ENCODE assay signal across 1 cellular context in the genomic region with DNA sequence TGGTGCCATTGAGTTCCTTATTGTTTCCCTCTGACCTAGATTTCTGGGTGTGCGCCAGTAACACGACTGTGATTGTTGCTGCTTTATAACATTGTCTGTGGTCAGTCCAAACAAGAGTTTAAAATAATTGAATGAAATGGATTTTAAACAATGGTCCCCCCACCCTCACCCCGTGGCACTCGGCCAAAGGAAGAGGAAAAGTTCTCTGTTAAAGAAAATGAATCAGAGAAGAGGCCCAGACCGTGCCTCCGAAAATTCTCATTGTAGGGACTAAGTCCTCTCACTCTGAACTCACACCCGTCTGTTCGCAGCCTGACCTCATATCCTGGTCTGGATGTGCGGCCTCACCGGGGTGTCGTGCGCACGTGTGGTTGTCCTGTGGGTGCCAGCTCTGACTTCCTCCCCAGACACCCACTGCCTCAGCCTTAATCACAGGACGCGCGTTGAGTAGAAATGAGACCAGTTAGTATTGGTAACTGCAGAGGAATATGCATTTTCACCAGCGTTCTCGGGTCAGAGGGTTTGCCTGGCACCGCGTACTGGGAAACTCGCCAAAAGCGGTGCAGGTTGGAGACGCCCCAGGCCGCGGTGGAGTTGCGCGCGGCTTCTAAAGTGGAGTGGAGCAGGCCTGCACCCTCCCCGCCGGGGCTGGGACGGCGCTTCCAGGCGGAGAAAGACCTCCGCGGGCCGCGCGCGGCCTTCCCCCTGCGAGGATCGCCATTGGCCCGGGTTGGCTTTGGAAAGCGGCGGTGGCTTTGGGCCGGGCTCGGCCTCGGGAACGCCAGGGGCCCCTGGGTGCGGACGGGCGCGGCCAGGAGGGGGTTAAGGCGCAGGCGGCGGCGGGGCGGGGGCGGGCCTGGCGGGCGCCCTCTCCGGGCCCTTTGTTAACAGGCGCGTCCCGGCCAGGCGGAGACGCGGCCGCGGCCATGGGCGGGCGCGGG.
TF ChIP-seq lines count a peak whose summit lies in the region.

TSS of gene ABL1 (plus strand) at position 884 of the 941 bp plus-strand sequence. CDS start 193 bp downstream, outside the sequence.

TF ChIP-seq in HepG2, 621 proteins besides CTCF, POLR2A, EP300 and RAD21 (continued from another document and continues in another):
- TF ChIP-seq, protein P1, sequence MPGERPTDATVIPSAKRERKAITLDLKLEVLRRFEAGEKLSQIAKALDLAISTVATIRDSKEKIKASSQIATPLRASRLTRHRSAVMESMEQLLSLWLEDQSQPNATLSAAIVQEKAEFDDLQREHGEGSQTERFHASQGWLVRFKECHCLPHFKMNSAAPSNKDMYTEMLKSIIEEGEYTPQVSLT (CRISPR knock-in tag; IDR thresholded peaks at IDR 0.05; ENCODE audit: borderline replicate concordance, low read depth): no peak
- TF ChIP-seq PHF20 (CRISPR knock-in tag; IDR thresholded peaks at IDR 0.05) (peak; percentile 51), NFIB (CRISPR knock-in tag; IDR thresholded peaks at IDR 0.05; ENCODE audit: borderline replicate concordance) (no peak), ZEB1 (IDR thresholded peaks at IDR 0.05; ENCODE audit: insufficient replicate concordance, low read depth) (no peak), JUNB (CRISPR knock-in tag; IDR thresholded peaks at IDR 0.05; ENCODE audit: borderline replicate concordance) (no peak), KDM5A (IDR thresholded peaks at IDR 0.05; ENCODE audit: borderline replicate concordance, low read length) (no peak; the same call in 1 of the 2 replicates), ZBTB4 (CRISPR knock-in tag; IDR thresholded peaks at IDR 0.05; ENCODE audit: borderline replicate concordance) (no peak), TEAD2 (CRISPR knock-in tag; IDR thresholded peaks at IDR 0.05) (no peak), KDM1A (CRISPR knock-in tag; IDR thresholded peaks at IDR 0.05) (no peak), ZSCAN21 (CRISPR knock-in tag; IDR thresholded peaks at IDR 0.05; ENCODE audit: borderline replicate concordance) (no peak), DNMT1 (CRISPR knock-in tag; IDR thresholded peaks at IDR 0.05) (no peak), ZFP36 (IDR thresholded peaks at IDR 0.05; ENCODE audit: borderline replicate concordance, low read depth, low read length, partially characterized antibody) (no peak), ZNF432 (CRISPR knock-in tag; IDR thresholded peaks at IDR 0.05; ENCODE audit: borderline replicate concordance) (no peak), SMARCE1 (IDR thresholded peaks at IDR 0.05; ENCODE audit: borderline replicate concordance) (no peak), ZSCAN30 (CRISPR knock-in tag; IDR thresholded peaks at IDR 0.05) (no peak), EHMT2 (IDR thresholded peaks at IDR 0.05; ENCODE audit: borderline replicate concordance, low read depth, low read length) (no peak), ZNF431 (CRISPR knock-in tag; IDR thresholded peaks at IDR 0.05; ENCODE audit: borderline replicate concordance, low read depth) (no peak), CCAR2 (optimal IDR thresholded peaks at IDR 0.05; ENCODE audit: low read depth, low read length) (no peak), ZFY (CRISPR knock-in tag; IDR thresholded peaks at IDR 0.05) (peak; percentile 97), ZGPAT (CRISPR knock-in tag; IDR thresholded peaks at IDR 0.05) (peak; percentile 58; the same call in 1 of the 2 replicates), ETV5 (CRISPR knock-in tag; IDR thresholded peaks at IDR 0.05; ENCODE audit: borderline replicate concordance) (peak; percentile 39; the same call in 1 of the 2 replicates), ZKSCAN8 (CRISPR knock-in tag; IDR thresholded peaks at IDR 0.05; ENCODE audit: borderline replicate concordance) (no peak), MNT (IDR thresholded peaks at IDR 0.05) (no peak), HMGA1 (CRISPR knock-in tag; conservative IDR thresholded peaks at IDR 0.05) (no peak), NCOA2 (CRISPR knock-in tag; IDR thresholded peaks at IDR 0.05) (no peak), SMYD3 (CRISPR knock-in tag; IDR thresholded peaks at IDR 0.05) (no peak), TSC22D2 (CRISPR knock-in tag; IDR thresholded peaks at IDR 0.05; ENCODE audit: borderline replicate concordance) (peak; percentile 66; the same call in 1 of the 2 replicates), E2F1 (CRISPR knock-in tag; IDR thresholded peaks at IDR 0.05) (0 out of 2 replicates have a peak, but pooled peaks have one; percentile 28), ZNF746 (CRISPR knock-in tag; IDR thresholded peaks at IDR 0.05) (0 out of 2 replicates have a peak, but pooled peaks have one; percentile 30), ZMAT3 (CRISPR knock-in tag; conservative IDR thresholded peaks at IDR 0.05) (0 out of 2 replicates have a peak, but pooled peaks have one; percentile 49), HNF4G (IDR thresholded peaks at IDR 0.05; ENCODE audit: borderline replicate concordance, low read depth, low read length) (no peak), HNF4G (CRISPR knock-in tag; IDR thresholded peaks at IDR 0.05; ENCODE audit: borderline replicate concordance, low read depth) (no peak), ZNF576 (CRISPR knock-in tag; IDR thresholded peaks at IDR 0.05) (no peak), ZNF589 (CRISPR knock-in tag; conservative IDR thresholded peaks at IDR 0.05) (no peak), HNF1B (CRISPR knock-in tag; IDR thresholded peaks at IDR 0.05) (no peak), GTF3A (CRISPR knock-in tag; conservative IDR thresholded peaks at IDR 0.05) (no peak), ZNF546 (CRISPR knock-in tag; conservative IDR thresholded peaks at IDR 0.05) (peak; percentile 74; the same call in 1 of the 2 replicates), ZBTB21 (CRISPR knock-in tag; IDR thresholded peaks at IDR 0.05) (no peak), SRF (IDR thresholded peaks at IDR 0.05; ENCODE audit: low read depth, low read length) (no peak), PITX1 (CRISPR knock-in tag; IDR thresholded peaks at IDR 0.05) (no peak), FOXP1 (IDR thresholded peaks at IDR 0.05) (no peak), FOXP1 (CRISPR knock-in tag; IDR thresholded peaks at IDR 0.05) (no peak), AKAP8 (CRISPR knock-in tag; IDR thresholded peaks at IDR 0.05) (no peak)
- TF ChIP-seq, protein P2, sequence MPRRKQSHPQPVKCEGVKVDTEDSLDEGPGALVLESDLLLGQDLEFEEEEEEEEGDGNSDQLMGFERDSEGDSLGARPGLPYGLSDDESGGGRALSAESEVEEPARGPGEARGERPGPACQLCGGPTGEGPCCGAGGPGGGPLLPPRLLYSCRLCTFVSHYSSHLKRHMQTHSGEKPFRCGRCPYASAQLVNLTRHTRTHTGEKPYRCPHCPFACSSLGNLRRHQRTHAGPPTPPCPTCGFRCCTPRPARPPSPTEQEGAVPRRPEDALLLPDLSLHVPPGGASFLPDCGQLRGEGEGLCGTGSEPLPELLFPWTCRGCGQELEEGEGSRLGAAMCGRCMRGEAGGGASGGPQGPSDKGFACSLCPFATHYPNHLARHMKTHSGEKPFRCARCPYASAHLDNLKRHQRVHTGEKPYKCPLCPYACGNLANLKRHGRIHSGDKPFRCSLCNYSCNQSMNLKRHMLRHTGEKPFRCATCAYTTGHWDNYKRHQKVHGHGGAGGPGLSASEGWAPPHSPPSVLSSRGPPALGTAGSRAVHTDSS (CRISPR knock-in tag; conservative IDR thresholded peaks at IDR 0.05): no peak
- TF ChIP-seq, protein P3, sequence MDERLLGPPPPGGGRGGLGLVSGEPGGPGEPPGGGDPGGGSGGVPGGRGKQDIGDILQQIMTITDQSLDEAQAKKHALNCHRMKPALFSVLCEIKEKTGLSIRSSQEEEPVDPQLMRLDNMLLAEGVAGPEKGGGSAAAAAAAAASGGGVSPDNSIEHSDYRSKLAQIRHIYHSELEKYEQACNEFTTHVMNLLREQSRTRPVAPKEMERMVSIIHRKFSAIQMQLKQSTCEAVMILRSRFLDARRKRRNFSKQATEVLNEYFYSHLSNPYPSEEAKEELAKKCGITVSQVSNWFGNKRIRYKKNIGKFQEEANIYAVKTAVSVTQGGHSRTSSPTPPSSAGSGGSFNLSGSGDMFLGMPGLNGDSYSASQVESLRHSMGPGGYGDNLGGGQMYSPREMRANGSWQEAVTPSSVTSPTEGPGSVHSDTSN (CRISPR knock-in tag; IDR thresholded peaks at IDR 0.05): no peak
- TF ChIP-seq, protein P4, sequence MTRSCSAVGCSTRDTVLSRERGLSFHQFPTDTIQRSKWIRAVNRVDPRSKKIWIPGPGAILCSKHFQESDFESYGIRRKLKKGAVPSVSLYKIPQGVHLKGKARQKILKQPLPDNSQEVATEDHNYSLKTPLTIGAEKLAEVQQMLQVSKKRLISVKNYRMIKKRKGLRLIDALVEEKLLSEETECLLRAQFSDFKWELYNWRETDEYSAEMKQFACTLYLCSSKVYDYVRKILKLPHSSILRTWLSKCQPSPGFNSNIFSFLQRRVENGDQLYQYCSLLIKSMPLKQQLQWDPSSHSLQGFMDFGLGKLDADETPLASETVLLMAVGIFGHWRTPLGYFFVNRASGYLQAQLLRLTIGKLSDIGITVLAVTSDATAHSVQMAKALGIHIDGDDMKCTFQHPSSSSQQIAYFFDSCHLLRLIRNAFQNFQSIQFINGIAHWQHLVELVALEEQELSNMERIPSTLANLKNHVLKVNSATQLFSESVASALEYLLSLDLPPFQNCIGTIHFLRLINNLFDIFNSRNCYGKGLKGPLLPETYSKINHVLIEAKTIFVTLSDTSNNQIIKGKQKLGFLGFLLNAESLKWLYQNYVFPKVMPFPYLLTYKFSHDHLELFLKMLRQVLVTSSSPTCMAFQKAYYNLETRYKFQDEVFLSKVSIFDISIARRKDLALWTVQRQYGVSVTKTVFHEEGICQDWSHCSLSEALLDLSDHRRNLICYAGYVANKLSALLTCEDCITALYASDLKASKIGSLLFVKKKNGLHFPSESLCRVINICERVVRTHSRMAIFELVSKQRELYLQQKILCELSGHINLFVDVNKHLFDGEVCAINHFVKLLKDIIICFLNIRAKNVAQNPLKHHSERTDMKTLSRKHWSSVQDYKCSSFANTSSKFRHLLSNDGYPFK (CRISPR knock-in tag; IDR thresholded peaks at IDR 0.05; ENCODE audit: borderline replicate concordance): peak; percentile 69; the same call in 1 of the 2 replicates
